In the genomic region with DNA sequence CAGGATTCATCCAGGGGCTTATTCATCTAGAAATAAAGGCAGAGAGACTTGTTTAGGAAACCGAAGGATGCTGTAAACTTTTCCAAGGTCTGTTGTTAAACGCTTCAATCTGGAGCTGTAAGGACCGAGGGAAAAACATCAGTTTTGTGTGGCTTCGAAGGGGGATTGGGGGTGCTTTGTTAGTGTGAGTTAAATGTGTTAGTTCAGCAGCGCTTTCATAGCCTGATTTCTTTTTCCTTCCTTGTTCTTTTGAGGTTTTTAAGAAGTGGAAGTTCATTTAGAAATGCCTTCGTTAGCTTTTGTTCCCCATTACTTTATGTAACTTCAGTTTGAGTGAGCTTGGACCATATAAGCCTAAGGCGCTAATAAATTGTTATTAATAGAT, we compare ENCODE assay signal across 9 cellular contexts. TPM values are rescaled to one million over a fixed set of nuclear protein-coding genes. Genes with fewer than 3 reads are reported as not detected.
A peak's percentile ranks its signal among the peaks of the same experiment; 100 is the strongest.
DNase-seq lines count a peak whose midpoint lies in the region; ATAC-seq, FAIRE-seq and TF ChIP-seq lines count a peak whose summit lies in the region.
"Had no signal": no experiment of that assay in that cellular context is flagged by ENCODE, and none has a peak within 500 bp of the region (broad histone marks: within the 10 kb centered on the region; RNA-seq: fewer than 3 reads in every experiment).

No MANE protein-coding gene starts in this region.

- H4K20me1 ChIP-seq in endothelial cell of umbilical vein (replicated peaks; ENCODE audit: control insufficient read depth, extremely low read depth, insufficient read depth, low read length) = no peaks in the 10 kb centered on the region

- FAIRE-seq in endothelial cell of umbilical vein (lab: Jason Lieb, UNC) = no peak

- H3K9me3 ChIP-seq in endothelial cell of umbilical vein (replicated peaks; ENCODE audit: control insufficient read depth, insufficient read depth, low read length) = no peaks in the 10 kb centered on the region
- H3K9me3 ChIP-seq in parathyroid adenoma (ENCODE audit: control insufficient read depth, low read length) = no peaks in the 10 kb centered on the region
- H3K9me3 ChIP-seq: mucosa of descending colon had no signal

- dilution Hi-C loops in endothelial cell of umbilical vein (cut with MboI; ENCODE audit: extremely low pct_ligation_motif_present, low sequenced_read_pairs) = no loop called here

- ATAC-seq in HG02642 (IDR thresholded peaks at IDR 0.05; ENCODE audit: poor library complexity, unreplicated experiment) (no peak), GM21423 (IDR thresholded peaks at IDR 0.05; ENCODE audit: unreplicated experiment) (no peak)
- ATAC-seq: mucosa of descending colon had no signal

- no peak overlapping the region for H3K27ac ChIP-seq in endothelial cell of umbilical vein (ENCODE audit: insufficient read depth, low read depth, low read length)
- no peak overlapping the region for H3K27ac ChIP-seq in parathyroid adenoma

- H3K36me3 ChIP-seq in endothelial cell of umbilical vein (ENCODE audit: control insufficient read depth in 2 of 2, extremely low read depth in 1 of 2, insufficient read depth in 2 of 2, low read length in 2 of 2) = no peaks in the 10 kb centered on the region
- H3K36me3 ChIP-seq in parathyroid adenoma (ENCODE audit: control insufficient read depth, insufficient read depth, low read length) = no peaks in the 10 kb centered on the region

- peaks cover 17% of the 10 kb centered on the region for H3K79me2 ChIP-seq in endothelial cell of umbilical vein (ENCODE audit: control insufficient read depth, insufficient read depth, low read length)
- peaks cover 27% of the 10 kb centered on the region for H3K79me2 ChIP-seq in parathyroid adenoma

- TF ChIP-seq POLR2A in endothelial cell of umbilical vein (IDR thresholded peaks at IDR 0.05; ENCODE audit: low read depth, low read length) = no peak

- no peak overlapping the region for H3K9ac ChIP-seq in endothelial cell of umbilical vein (replicated peaks; ENCODE audit: extremely low read depth, insufficient read depth, low read length)
- no peak overlapping the region for H3K9ac ChIP-seq in parathyroid adenoma

- H3K9me1 ChIP-seq in endothelial cell of umbilical vein (replicated peaks; ENCODE audit: control insufficient read depth, extremely low read depth, insufficient read depth, low read length) = no peaks in the 10 kb centered on the region

- peak overlapping the region; percentile 70 for H3K4me2 ChIP-seq in endothelial cell of umbilical vein (ENCODE audit: insufficient read depth, low read length)
- H3K4me2 ChIP-seq in parathyroid adenoma (ENCODE audit: low read length) = peak overlapping the region; percentile 82

- peaks cover 14% of the 10 kb centered on the region for H3K4me1 ChIP-seq in endothelial cell of umbilical vein (ENCODE audit: control insufficient read depth, extremely low read depth, insufficient read depth, low read length)
- H3K4me1 ChIP-seq in parathyroid adenoma = peaks cover 6% of the 10 kb centered on the region

- H3K4me3 ChIP-seq in endothelial cell of umbilical vein (replicated peaks in 1 of 3; ENCODE audit: insufficient read depth in 1 of 3, low read depth in 1 of 3, low read length in 3 of 3) (no peak overlapping the region), parathyroid adenoma (ENCODE audit: low read depth, low read length) (peak overlapping the region; percentile 98)

- intact Hi-C loops in endothelial cell of umbilical vein (cut with micrococcal nuclease) = loop anchor here (10.0 kb wide), 1 partner anchor 64 kb away; no protein-coding TSS in a partner anchor

- BruUV-seq in endothelial cell of umbilical vein (replicated peaks; lab: Mats Ljungman, UMichigan) = no TSS peak

- TF ChIP-seq CTCF in endothelial cell of umbilical vein (IDR thresholded peaks at IDR 0.05; ENCODE audit: extremely low read depth in 1 of 2, insufficient read depth in 1 of 2, low read depth in 1 of 2, low read length in 2 of 2) (no peak), parathyroid adenoma (IDR thresholded peaks at IDR 0.05) (no peak)

- H2AFZ ChIP-seq in endothelial cell of umbilical vein (ENCODE audit: low read depth, low read length) (no peak overlapping the region), parathyroid adenoma (peak overlapping the region; percentile 41)

- CTCF ChIA-PET in endothelial cell of umbilical vein (lab: Charles Lee) = interaction anchor here (0.7 to 2.1 kb wide), 4 partner anchors 11 to 249 kb away, joined by 3 to 6 read pairs (median 3); no protein-coding TSS in a partner anchor

- H3K27me3 ChIP-seq in endothelial cell of umbilical vein (ENCODE audit: control insufficient read depth in 2 of 2, insufficient read depth in 2 of 2, low read length in 2 of 2) (no peaks in the 10 kb centered on the region), parathyroid adenoma (ENCODE audit: control insufficient read depth, insufficient read depth, low read length) (no peaks in the 10 kb centered on the region)

- POLR2A ChIA-PET in endothelial cell of umbilical vein (lab: Charles Lee) = no interaction called here

- DNase-seq in EL (peak; percentile 6), OCI-M1 (lab: John Stamatoyannopoulos, UW) (peak; percentile 48), endothelial cell of umbilical vein (ENCODE audit: low read depth, low spot score) (no peak), HuH-7.5 (ENCODE audit: low spot score) (no peak), HPDE6-E6E7 (ENCODE audit: extremely low spot score) (no peak)
- DNase-seq: mucosa of descending colon had no signal

TF ChIP-seq in endothelial cell of umbilical vein, 7 proteins besides CTCF, POLR2A, EP300 and RAD21:
- TF ChIP-seq JUN (IDR thresholded peaks at IDR 0.05; ENCODE audit: borderline replicate concordance, insufficient read depth, insufficient read length, low read depth) (no peak), MAX (IDR thresholded peaks at IDR 0.05; ENCODE audit: insufficient read depth, insufficient read length) (no peak), POLR2AphosphoS5 (IDR thresholded peaks at IDR 0.05; ENCODE audit: insufficient read depth, low read depth, low read length) (no peak), MYC (IDR thresholded peaks at IDR 0.05; ENCODE audit: low read depth, low read length) (no peak), EZH2 (IDR thresholded peaks at IDR 0.05; ENCODE audit: borderline replicate concordance, low read depth, low read length, severe bottlenecking) (no peak), FOS (IDR thresholded peaks at IDR 0.05; ENCODE audit: borderline replicate concordance, insufficient read depth, low read length) (no peak), GATA2 (IDR thresholded peaks at IDR 0.05; ENCODE audit: insufficient read depth, insufficient read length, low read depth, low read length) (no peak)

RNA-seq across cellular contexts. Expression of gene ANKS1A, which starts 1.5 kb away (rescaled TPM):
- 20.7 and 26.1 TPM in 2 replicates for total RNA-seq in endothelial cell of umbilical vein
- polyA plus RNA-seq in endothelial cell of umbilical vein = 6.7 and 8.9 TPM in 2 replicates
- polyA plus RNA-seq in endothelial cell of umbilical vein (2011; cell fraction: cytosol; rRNA removed) = 8.6 TPM in 2 replicates
- 22.9 and 28.3 TPM in 2 replicates for polyA plus RNA-seq in endothelial cell of umbilical vein (2011; cell fraction: nucleus; rRNA removed)
- 11.1 and 12.4 TPM in 2 replicates for polyA plus RNA-seq in endothelial cell of umbilical vein (2012)
- 20.1 and 20.9 TPM in 2 replicates for polyA minus RNA-seq in endothelial cell of umbilical vein
- 5.5 TPM for polyA minus RNA-seq in endothelial cell of umbilical vein (2011; cell fraction: cytosol; rRNA and poly(A)+ RNA removed)
- 21.1 and 22.3 TPM in 2 replicates for polyA minus RNA-seq in endothelial cell of umbilical vein (2011; cell fraction: nucleus; rRNA and poly(A)+ RNA removed)

RNA-seq across cellular contexts. Expression of gene TAF11, which starts 2.7 kb away (rescaled TPM):
- total RNA-seq in endothelial cell of umbilical vein = 37.1 and 41.0 TPM in 2 replicates
- polyA plus RNA-seq in endothelial cell of umbilical vein = 25.2 and 30.7 TPM in 2 replicates
- polyA plus RNA-seq in endothelial cell of umbilical vein (2011; cell fraction: cytosol; rRNA removed) = 33.3 and 34.6 TPM in 2 replicates
- polyA plus RNA-seq in endothelial cell of umbilical vein (2011; cell fraction: nucleus; rRNA removed) = 29.5 and 43.9 TPM in 2 replicates
- 30.0 and 44.2 TPM in 2 replicates for polyA plus RNA-seq in endothelial cell of umbilical vein (2012)
- 17.3 and 17.9 TPM in 2 replicates for polyA minus RNA-seq in endothelial cell of umbilical vein
- 10.0 TPM for polyA minus RNA-seq in endothelial cell of umbilical vein (2011; cell fraction: cytosol; rRNA and poly(A)+ RNA removed)
- polyA minus RNA-seq in endothelial cell of umbilical vein (2011; cell fraction: nucleus; rRNA and poly(A)+ RNA removed) = 10.8 and 11.8 TPM in 2 replicates

Comparison
In these comparisons a context has a peak if more than half of its experiments do, and no peak if none do; other contexts are left out.
1. DNase-seq: peak in EL (single experiment) and OCI-M1 (single experiment); none in endothelial cell of umbilical vein (single experiment), HuH-7.5 (single experiment) and HPDE6-E6E7 (single experiment).